Comparison of ENCODE assay signal across 27 cellular contexts in the genomic region with DNA sequence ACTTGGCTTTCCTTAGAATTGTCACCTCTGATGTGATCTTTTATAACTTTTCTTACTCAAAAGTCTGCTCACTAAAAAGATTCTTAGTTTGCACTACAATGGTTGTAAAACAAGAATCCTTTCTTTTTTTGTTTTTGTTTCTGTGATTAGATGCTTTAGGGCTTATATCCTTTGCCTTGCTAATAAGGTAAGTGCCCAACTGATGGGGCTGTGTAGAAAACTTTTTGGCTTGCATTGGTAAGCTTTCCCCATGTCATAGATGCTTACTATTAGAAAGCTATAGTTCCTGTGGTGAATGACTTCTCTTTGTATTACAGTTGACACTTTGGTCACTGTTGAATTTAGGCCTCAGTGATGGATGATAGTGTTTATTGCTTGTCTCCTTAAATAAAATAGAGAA. TPM values are rescaled to one million over a fixed set of nuclear protein-coding genes. Genes with fewer than 3 reads are reported as not detected.
DNase-seq lines count a peak whose midpoint lies in the region; ATAC-seq, FAIRE-seq and TF ChIP-seq lines count a peak whose summit lies in the region.
"Had no signal": no experiment of that assay in that cellular context is flagged by ENCODE, and none has a peak within 500 bp of the region (broad histone marks: within the 10 kb centered on the region; RNA-seq: fewer than 3 reads in every experiment).

No MANE protein-coding gene starts in this region.

- H3K9me3 ChIP-seq in A549 (no peaks in the 10 kb centered on the region), HAP-1 (no peaks in the 10 kb centered on the region), GM12878 (replicated peaks; ENCODE audit: control insufficient read depth, insufficient read depth, low read length) (no peaks in the 10 kb centered on the region), left lung (no peaks in the 10 kb centered on the region)
- H3K9me3 ChIP-seq: body of pancreas, MG63, SK-N-SH had no signal

- SMC1A ChIA-PET in GM12878 (lab: Charles Lee; ENCODE audit: uncharacterized antibody, unreplicated experiment): interaction anchor here (1.1 to 2.2 kb wide), 3 partner anchors 9 to 40 kb away, joined by 4 read pairs; no protein-coding TSS in a partner anchor

- FAIRE-seq in A549 (lab: Jason Lieb, UNC): no peak
- no peak for FAIRE-seq in GM12878 (lab: Jason Lieb, UNC)
- FAIRE-seq: endothelial cell of umbilical vein, keratinocyte had no signal

- CTCF ChIA-PET in A549 (lab: Yijun Ruan, JAX): interaction anchor here (0.5 kb wide), 1 partner anchor 54 kb away, joined by 3 read pairs; no protein-coding TSS in a partner anchor
- CTCF ChIA-PET in GM12878 (lab: Yijun Ruan, JAX): interaction anchor here (1.1 to 1.2 kb wide), 2 partner anchors 9 to 447 kb away, joined by 3 read pairs; no protein-coding TSS in a partner anchor

- H3K27me3 ChIP-seq in HAP-1 (ENCODE audit: low read depth): no peaks in the 10 kb centered on the region
- H3K27me3 ChIP-seq in GM12878 (replicated peaks in 1 of 2; ENCODE audit: control insufficient read depth in 2 of 2, insufficient read depth in 2 of 2, low read length in 1 of 2): no peaks in the 10 kb centered on the region
- H3K27me3 ChIP-seq in left lung: no peaks in the 10 kb centered on the region
- H3K27me3 ChIP-seq: body of pancreas, MG63, neural progenitor cell had no signal

- no peaks in the 10 kb centered on the region for H3K9me3 Mint-ChIP-seq in progenitor cell of endocrine pancreas (ENCODE audit: low read depth)
- H3K9me3 Mint-ChIP-seq: activated T-cell treated with anti-CD3 and anti-CD28 coated beads, Interleukin-2, amount 50 U/mL, for 4 hours; neural progenitor cell had no signal

- H3K27ac Mint-ChIP-seq in progenitor cell of endocrine pancreas: no peak overlapping the region
- H3K27ac Mint-ChIP-seq: neural progenitor cell, T-helper 17 cell had no signal

- no peaks in the 10 kb centered on the region for H3K36me3 Mint-ChIP-seq in progenitor cell of endocrine pancreas (ENCODE audit: insufficient read depth)

- no peak for TF ChIP-seq CTCF in A549 (IDR thresholded peaks at IDR 0.05)
- no peak for TF ChIP-seq CTCF in GM12878 (IDR thresholded peaks at IDR 0.05 in 2 of 3, conservative IDR thresholded peaks at IDR 0.05 in 1 of 3; ENCODE audit: control insufficient read depth in 2 of 3, extremely low read depth in 1 of 3, insufficient read depth in 1 of 3, low read depth in 3 of 3, low read length in 3 of 3)
- no peak for TF ChIP-seq CTCF in left lung (IDR thresholded peaks at IDR 0.05)
- TF ChIP-seq CTCF in progenitor cell of endocrine pancreas (IDR thresholded peaks at IDR 0.05; ENCODE audit: unreplicated experiment): no peak

- no peak overlapping the region for H3K4me3 Mint-ChIP-seq in progenitor cell of endocrine pancreas (ENCODE audit: low read depth)
- H3K4me3 Mint-ChIP-seq: activated T-cell treated with anti-CD3 and anti-CD28 coated beads, Interleukin-2, amount 50 U/mL, for 4 hours; neural progenitor cell; T-helper 17 cell had no signal

- no peak for TF ChIP-seq EP300 in A549 (IDR thresholded peaks at IDR 0.05)
- no peak for TF ChIP-seq EP300 in GM12878 (IDR thresholded peaks at IDR 0.05; ENCODE audit: borderline replicate concordance in 1 of 2, control insufficient read depth in 1 of 2, low read depth in 2 of 2, low read length in 2 of 2)

- no peak for DNase-seq in A549 (ENCODE audit: low read depth in 1 of 2, low spot score in 1 of 2)
- DNase-seq in HAP-1 (ENCODE audit: low spot score in 2 of 2): peak; percentile 49 to 85
- no peak for DNase-seq in GM12878 (ENCODE audit: low read depth, low spot score)
- DNase-seq in left lung: no peak
- DNase-seq in activated effector memory CD4-positive, alpha-beta T cell treated with anti-CD3 and anti-CD28 coated beads, Interleukin-2, amount 50 U/mL, for 16 hours: no peak
- DNase-seq in progenitor cell of endocrine pancreas (ENCODE audit: low spot score, unreplicated experiment): no peak
- DNase-seq in C1 segment of cervical spinal cord (lab: John Stamatoyannopoulos, UW): no peak
- DNase-seq: activated CD4-positive, alpha-beta T cell treated with anti-CD3 and anti-CD28 coated beads for 4 hours; activated naive CD4-positive, alpha-beta T cell; activated T-cell treated with anti-CD3 and anti-CD28 coated beads, Interleukin-2, amount 50 U/mL, for 4 hours; body of pancreas; glutamatergic neuron; GOT3; MG63; NCI-H1436 treated with DMSO at 0.1 percent for 48 hours; NCI-H446; NCI-H774; right cardiac atrium; SK-N-SH; stimulated activated CD4-positive, alpha-beta T cell treated with anti-CD3 and anti-CD28 coated beads, Interleukin-2, amount 100 ng/mL, for 48 hours; substantia nigra; T-helper 17 cell had no signal

- H3K4me1 ChIP-seq in A549: peaks cover 47% of the 10 kb centered on the region
- H3K4me1 ChIP-seq in HAP-1: peaks cover 30% of the 10 kb centered on the region
- H3K4me1 ChIP-seq in GM12878 (ENCODE audit: control insufficient read depth, insufficient read depth, low read length): peaks cover 3% of the 10 kb centered on the region; the same call in 1 of the 2 replicates
- H3K4me1 ChIP-seq in left lung: peaks cover 0 to 46% of the 10 kb centered on the region in 2 donors

- no TSS peak for BruUV-seq in GM12878 (replicated peaks; lab: Mats Ljungman, UMichigan)

- no peak overlapping the region for H3K9ac ChIP-seq in GM12878 (ENCODE audit: control insufficient read depth, insufficient read depth, low read length)
- H3K9ac ChIP-seq: neural progenitor cell, SK-N-SH had no signal

- H3K4me1 Mint-ChIP-seq in progenitor cell of endocrine pancreas (ENCODE audit: low read depth): peaks cover 36% of the 10 kb centered on the region

- H3K4me2 ChIP-seq in A549 (peak overlapping the region; percentile 47), GM12878 (ENCODE audit: control insufficient read depth, insufficient read depth) (no peak overlapping the region; the same call in 1 of the 2 replicates)
- H3K4me2 ChIP-seq: neural progenitor cell, SK-N-SH had no signal

- H3K36me3 ChIP-seq in HAP-1 (replicated peaks) (no peaks in the 10 kb centered on the region), GM12878 (ENCODE audit: control insufficient read depth in 2 of 2, insufficient read depth in 2 of 2, low read length in 1 of 2) (no peaks in the 10 kb centered on the region), left lung (peaks cover 0 to 6% of the 10 kb centered on the region in 2 donors)
- H3K36me3 ChIP-seq: MG63, neural progenitor cell had no signal

- RAD21 ChIA-PET in GM12878 (lab: Charles Lee; ENCODE audit: unreplicated experiment): no interaction called here

- H3K79me2 ChIP-seq in GM12878 (ENCODE audit: control insufficient read depth, insufficient read depth, low read length): peaks cover 5% of the 10 kb centered on the region

- TF ChIP-seq RAD21 in A549 (conservative IDR thresholded peaks at IDR 0.05 in 1 of 2, IDR thresholded peaks at IDR 0.05 in 1 of 2) (no peak), GM12878 (IDR thresholded peaks at IDR 0.05; ENCODE audit: insufficient read depth, low read depth, low read length) (no peak)

- H3K27me3 Mint-ChIP-seq in progenitor cell of endocrine pancreas: no peaks in the 10 kb centered on the region
- H3K27me3 Mint-ChIP-seq: T-helper 17 cell had no signal

- TF ChIP-seq POLR2A in A549 (IDR thresholded peaks at IDR 0.05; ENCODE audit: low read length) (no peak), GM12878 (IDR thresholded peaks at IDR 0.05; ENCODE audit: low read depth, low read length) (no peak)

- H3K27ac ChIP-seq in A549: no peak overlapping the region
- no peak overlapping the region for H3K27ac ChIP-seq in GM12878 (ENCODE audit: control insufficient read depth, insufficient read depth)
- H3K27ac ChIP-seq in left lung: peak overlapping the region; percentile 55 to 74
- H3K27ac ChIP-seq: neural progenitor cell, RWPE1 had no signal

- H3K4me3 ChIP-seq in A549 (no peak overlapping the region), HAP-1 (no peak overlapping the region), GM12878 (no peak overlapping the region), left lung (no peak overlapping the region)
- H3K4me3 ChIP-seq: body of pancreas, MG63, neural progenitor cell had no signal

- 0 out of 2 replicates have a peak overlapping the region, but pooled peaks have one; percentile 2 for H2AFZ ChIP-seq in GM12878 (ENCODE audit: control insufficient read depth, low read depth, low read length)
- H2AFZ ChIP-seq: neural progenitor cell had no signal

- ATAC-seq in A549: no peak
- 0 out of 3 replicates have a peak, but pooled peaks have one; percentile 5 for ATAC-seq in GM12878
- no peak for ATAC-seq in left lung
- ATAC-seq in HG02870 (IDR thresholded peaks at IDR 0.05; ENCODE audit: unreplicated experiment): no peak
- ATAC-seq: activated T-cell treated with anti-CD3 and anti-CD28 coated beads, Interleukin-2, amount 50 U/mL, for 4 hours; right cardiac atrium; T-helper 17 cell had no signal

- intact Hi-C loops in GM12878 (cut with micrococcal nuclease; ENCODE audit: unreplicated experiment): no loop called here
- intact Hi-C loops in left lung (cut with DNase I): no loop called here

- POLR2A ChIA-PET in A549 (lab: Yijun Ruan, JAX) (no interaction called here), GM12878 (lab: Charles Lee) (interaction anchor here (0.7 to 1.0 kb wide), 2 partner anchors 9 to 11 kb away, joined by 3 to 4 read pairs; no protein-coding TSS in a partner anchor)

- in situ Hi-C loops in HAP-1 (cut with MboI; ENCODE audit: low sequenced_read_pairs): no loop called here
- in situ Hi-C loops in GM12878 (cut with MboI): no loop called here

- H4K20me1 ChIP-seq in GM12878 (ENCODE audit: control insufficient read depth, insufficient read depth): no peaks in the 10 kb centered on the region

RNA-seq across cellular contexts. Expression of a gene that starts 5.1 kb away (rescaled TPM):
- polyA plus RNA-seq in A549 (2011; rRNA removed): 17.3 and 17.8 TPM in 2 replicates
- 8.2 and 8.9 TPM in 2 replicates for polyA plus RNA-seq in A549 (2012; cell fraction: cytosol; rRNA removed)
- polyA plus RNA-seq in A549 (2012; cell fraction: nucleus; rRNA removed): 4.3 and 7.7 TPM in 2 replicates
- polyA plus RNA-seq in A549 (2017; fragmentation: RNase III; extraction: RNeasy Plus Mini Kit Qiagen cat#74134 plus additional on column Dnase treatment): 16.2 to 16.6 TPM (median 16.4 TPM) in 3 replicates
- polyA minus RNA-seq in A549 (2011; rRNA and poly(A)+ RNA removed): 12.0 and 12.4 TPM in 2 replicates
- 13.8 and 18.3 TPM in 2 replicates for total RNA-seq in GM12878 (2013; cell fraction: nucleolus; rRNA removed)
- total RNA-seq in GM12878 (2014; rRNA removed): 6.9 and 10.5 TPM in 2 replicates
- 9.8 and 10.7 TPM in 2 replicates for total RNA-seq in GM12878 (2014; rRNA removed; fragmentation: Illumina TruSeq; extraction: Trizol)
- total RNA-seq in GM12878 (2021): 7.7 and 8.1 TPM in 2 replicates
- 3.6 TPM for polyA plus RNA-seq in GM12878 (2011; ENCODE audit: low read depth)
- polyA plus RNA-seq in GM12878 (2011; rRNA removed): 24.4 and 29.4 TPM in 2 replicates
- 13.5 and 14.0 TPM in 2 replicates for polyA plus RNA-seq in GM12878 (2011; cell fraction: cytosol; rRNA removed)
- 13.4 and 14.8 TPM in 2 replicates for polyA plus RNA-seq in GM12878 (2011; cell fraction: nucleus; rRNA removed)
- 4.8 TPM in 2 replicates for polyA plus RNA-seq in GM12878 (2012)
- 9.7 and 11.5 TPM in 2 replicates for polyA plus RNA-seq in GM12878 (2014; fragmentation: Illumina TruSeq; extraction: Trizol)
- polyA plus RNA-seq in GM12878 (2014; fragmentation: Nextera tagmentation; extraction: Ambion mirVana): 1 to 10 TPM; 5.5 to 6.8 TPM
- polyA plus RNA-seq in GM12878 (2014; rRNA removed): 8.1 and 8.2 TPM in 2 replicates
- 10 to 100 TPM; 11.3 to 12.0 TPM for polyA plus RNA-seq in GM12878 (2016; fragmentation: Nextera tagmentation; extraction: Ambion mirVana)
- polyA minus RNA-seq in GM12878 (2011; rRNA and poly(A)+ RNA removed): 20.2 and 22.2 TPM in 2 replicates
- 7.8 TPM in 2 replicates for polyA minus RNA-seq in GM12878 (2011; cell fraction: cytosol; rRNA and poly(A)+ RNA removed)
- polyA minus RNA-seq in GM12878 (2011; cell fraction: nucleus; rRNA and poly(A)+ RNA removed): 8.2 and 18.8 TPM in 2 replicates
- 10 to 100 TPM; 31.9 to 41.0 TPM for total RNA-seq in left lung
- total RNA-seq in progenitor cell of endocrine pancreas: 12.3 and 14.8 TPM in 2 replicates

Comparison
In these comparisons a context has a peak if more than half of its experiments do, and no peak if none do; other contexts are left out.
1. DNase-seq: peak in HAP-1 (2 of 2); none in A549 (0 of 2), GM12878 (single experiment), left lung (0 of 2), activated effector memory CD4-positive, alpha-beta T cell treated with anti-CD3 and anti-CD28 coated beads, Interleukin-2, amount 50 U/mL, for 16 hours (single experiment), progenitor cell of endocrine pancreas (single experiment) and C1 segment of cervical spinal cord (0 of 14).
2. H3K27ac ChIP-seq: peak in left lung (2 of 2); none in A549 (0 of 2) and GM12878 (single experiment).